ENCODE assay signal across 1 cellular context in genomic region chr1:43707191-43708005, GRCh38.
A peak's percentile ranks its signal among the peaks of the same experiment; 100 is the strongest.
TF ChIP-seq lines count a peak whose summit lies in the region.

TSS of gene ST3GAL3 (plus strand) at chr1:43707536. CDS start at chr1:43736263, 28,727 bp downstream.

TF ChIP-seq in K562, 482 proteins besides CTCF, POLR2A, EP300 and RAD21 (continued from another document and continues in another):
- TF ChIP-seq PREB (CRISPR knock-in tag; IDR thresholded peaks at IDR 0.05): no peak
- no peak for TF ChIP-seq NR2C1 (IDR thresholded peaks at IDR 0.05)
- no peak for TF ChIP-seq NR2C1 (tag; IDR thresholded peaks at IDR 0.05)
- peak; percentile 65; the same call in 1 of the 2 replicates for TF ChIP-seq ZNF12 (CRISPR knock-in tag; IDR thresholded peaks at IDR 0.05)
- TF ChIP-seq ZNF316 (IDR thresholded peaks at IDR 0.05): no peak
- TF ChIP-seq ATF2 (CRISPR knock-in tag; IDR thresholded peaks at IDR 0.05): no peak
- TF ChIP-seq MEF2D (tag; conservative IDR thresholded peaks at IDR 0.05; ENCODE audit: low read depth): no peak
- TF ChIP-seq ZNF217 (CRISPR knock-in tag; IDR thresholded peaks at IDR 0.05): no peak
- no peak for TF ChIP-seq SETDB1 (IDR thresholded peaks at IDR 0.05; ENCODE audit: low read length)
- TF ChIP-seq PRPF4 (IDR thresholded peaks at IDR 0.05; ENCODE audit: insufficient read depth, low read depth, low read length, poor library complexity, severe bottlenecking): peak; percentile 77
- no peak; the same call in 1 of the 2 replicates for TF ChIP-seq ZNF232 (CRISPR knock-in tag; IDR thresholded peaks at IDR 0.05)
- TF ChIP-seq KDM4B (IDR thresholded peaks at IDR 0.05; ENCODE audit: borderline replicate concordance in 2 of 2, low read depth in 1 of 2): peak in 1 of 2 experiments; percentile 66; a peak in 1 of 4 replicates
- TF ChIP-seq ZNF668 (CRISPR knock-in tag; IDR thresholded peaks at IDR 0.05): no peak
- peak; percentile 86 for TF ChIP-seq GMEB1 (CRISPR knock-in tag; IDR thresholded peaks at IDR 0.05)
- no peak for TF ChIP-seq ZNF124 (CRISPR knock-in tag; IDR thresholded peaks at IDR 0.05)
- peak; percentile 44; the same call in 1 of the 2 replicates for TF ChIP-seq MED1 (CRISPR knock-in tag; IDR thresholded peaks at IDR 0.05; ENCODE audit: borderline replicate concordance)
- no peak for TF ChIP-seq MAFG (tag; conservative IDR thresholded peaks at IDR 0.05)
- TF ChIP-seq ETV5 (CRISPR knock-in tag; IDR thresholded peaks at IDR 0.05; ENCODE audit: low read depth): no peak; the same call in 1 of the 2 replicates
- no peak for TF ChIP-seq GABPB2 (CRISPR knock-in tag; conservative IDR thresholded peaks at IDR 0.05)
- TF ChIP-seq TAF15 (IDR thresholded peaks at IDR 0.05; ENCODE audit: low read depth, low read length): no peak
- TF ChIP-seq MEF2A (IDR thresholded peaks at IDR 0.05; ENCODE audit: control insufficient read depth, low read depth, low read length): no peak
- TF ChIP-seq PBX2 (CRISPR knock-in tag; IDR thresholded peaks at IDR 0.05; ENCODE audit: low read depth): no peak
- no peak for TF ChIP-seq PBX2 (tag; conservative IDR thresholded peaks at IDR 0.05; ENCODE audit: low read depth)
- TF ChIP-seq NR2C2 (CRISPR knock-in tag; IDR thresholded peaks at IDR 0.05): peak; percentile 77
- TF ChIP-seq NR2C2 (tag; IDR thresholded peaks at IDR 0.05): peak; percentile 92
- TF ChIP-seq RFX7 (CRISPR knock-in tag; IDR thresholded peaks at IDR 0.05): no peak
- TF ChIP-seq GATA2 (CRISPR knock-in tag; IDR thresholded peaks at IDR 0.05): no peak
- no peak for TF ChIP-seq ZNF398 (CRISPR knock-in tag; IDR thresholded peaks at IDR 0.05)
- TF ChIP-seq ZNF717 (CRISPR knock-in tag; IDR thresholded peaks at IDR 0.05): 0 out of 2 replicates have a peak, but pooled peaks have one; percentile 90
- TF ChIP-seq NCOA6 (IDR thresholded peaks at IDR 0.05): no peak
- peak; percentile 89; the same call in 1 of the 2 replicates for TF ChIP-seq FOXP4 (CRISPR knock-in tag; IDR thresholded peaks at IDR 0.05; ENCODE audit: borderline replicate concordance)
- peak in 1 of 2 experiments; percentile 79; a peak in 1 of 4 replicates for TF ChIP-seq FOXA3 (CRISPR knock-in tag; conservative IDR thresholded peaks at IDR 0.05 in 1 of 2, IDR thresholded peaks at IDR 0.05 in 1 of 2)
- TF ChIP-seq PTRF (tag; IDR thresholded peaks at IDR 0.05): no peak
- TF ChIP-seq RBM39 (optimal IDR thresholded peaks at IDR 0.05; ENCODE audit: low read depth, low read length): no peak
- peak; percentile 73 for TF ChIP-seq ZBTB33 (CRISPR knock-in tag; IDR thresholded peaks at IDR 0.05)
- no peak for TF ChIP-seq HMG20A (CRISPR knock-in tag; conservative IDR thresholded peaks at IDR 0.05)
- TF ChIP-seq ELK1 (CRISPR knock-in tag; IDR thresholded peaks at IDR 0.05): no peak
- no peak for TF ChIP-seq SNRNP70 (optimal IDR thresholded peaks at IDR 0.05; ENCODE audit: low read depth, low read length)
- 0 out of 2 replicates have a peak, but pooled peaks have one; percentile 54 for TF ChIP-seq CBFB (CRISPR knock-in tag; IDR thresholded peaks at IDR 0.05)
- TF ChIP-seq FOXM1 (IDR thresholded peaks at IDR 0.05; ENCODE audit: low read depth): no peak
- TF ChIP-seq FOXM1 (CRISPR knock-in tag; IDR thresholded peaks at IDR 0.05; ENCODE audit: low read depth): peak; percentile 84
- TF ChIP-seq MTA3 (IDR thresholded peaks at IDR 0.05; ENCODE audit: borderline replicate concordance): peak; percentile 69; the same call in 1 of the 2 replicates
- TF ChIP-seq HBP1 (CRISPR knock-in tag; IDR thresholded peaks at IDR 0.05): no peak
- TF ChIP-seq SIX5 (IDR thresholded peaks at IDR 0.05; ENCODE audit: borderline replicate concordance in 1 of 2, insufficient read depth in 1 of 2, low read depth in 1 of 2, low read length in 2 of 2): peak in 1 of 2 experiments; percentile 16; a peak in 1 of 4 replicates
- TF ChIP-seq ZNF165 (CRISPR knock-in tag; IDR thresholded peaks at IDR 0.05; ENCODE audit: borderline replicate concordance): peak; percentile 75; the same call in 1 of the 2 replicates
- no peak for TF ChIP-seq ZNF77 (CRISPR knock-in tag; IDR thresholded peaks at IDR 0.05)
- TF ChIP-seq FOXK1 (CRISPR knock-in tag; IDR thresholded peaks at IDR 0.05; ENCODE audit: borderline replicate concordance): 0 out of 2 replicates have a peak, but pooled peaks have one; percentile 35
- no peak for TF ChIP-seq USF2 (CRISPR knock-in tag; IDR thresholded peaks at IDR 0.05)
- TF ChIP-seq ZZZ3 (IDR thresholded peaks at IDR 0.05): no peak
- peak; percentile 94 to 99 (median 98) for TF ChIP-seq YY1 (IDR thresholded peaks at IDR 0.05; ENCODE audit: borderline replicate concordance in 1 of 3, control insufficient read depth in 1 of 3, extremely low read depth in 1 of 3, insufficient read depth in 3 of 3, insufficient read length in 1 of 3, insufficient replicate concordance in 2 of 3, low read depth in 1 of 3, low read length in 2 of 3)
